18 cellular contexts compared by ENCODE assay signal in genomic region chr12:65857875-65858274, GRCh38. TPM values are rescaled to one million over a fixed set of nuclear protein-coding genes. Genes with fewer than 3 reads are reported as not detected.
"Had no signal": no experiment of that assay in that cellular context is flagged by ENCODE, and none has a peak within 500 bp of the region (broad histone marks: within the 10 kb centered on the region; RNA-seq: fewer than 3 reads in every experiment).

No MANE protein-coding gene starts in this region.

- H3K4me3 Mint-ChIP-seq: activated CD4-positive, alpha-beta T cell treated with anti-CD3 and anti-CD28 coated beads, Interleukin-2, amount 10 ng/mL, durations not matched to agents 24 days and 14 days; activated CD8-positive, alpha-beta T cell treated with anti-CD3 and anti-CD28 coated beads for 36 hours; activated naive CD4-positive, alpha-beta T cell treated with anti-CD3 and anti-CD28 coated beads, Interleukin-2, amount 10 ng/mL, durations not matched to agents 7 days and 5 days; activated naive CD8-positive, alpha-beta T cell treated with anti-CD3 and anti-CD28 coated beads, Interleukin-2, amount 50 U/mL, for 24 hours; dendritic cell treated with granulocyte-macrophage colony-stimulating factor and Interleukin-4, amounts not matched to agents 40 ng/mL and 50 ng/mL, for 4 days; nephron progenitor cell had no signal

- H3K36me3 ChIP-seq: ascending aorta, tibial artery had no signal

- H3K4me1 Mint-ChIP-seq: activated CD4-positive, alpha-beta T cell treated with anti-CD3 and anti-CD28 coated beads, Interleukin-2, amount 10 ng/mL, durations not matched to agents 24 days and 14 days; activated naive CD4-positive, alpha-beta T cell treated with anti-CD3 and anti-CD28 coated beads, Interleukin-2, amount 10 ng/mL, durations not matched to agents 7 days and 5 days; activated naive CD8-positive, alpha-beta T cell treated with anti-CD3 and anti-CD28 coated beads, Interleukin-2, amount 50 U/mL, for 24 hours had no signal

- H3K9me3 Mint-ChIP-seq: activated CD4-positive, alpha-beta T cell treated with anti-CD3 and anti-CD28 coated beads, Interleukin-2, amount 10 ng/mL, durations not matched to agents 24 days and 14 days; activated CD8-positive, alpha-beta T cell treated with anti-CD3 and anti-CD28 coated beads for 36 hours; activated naive CD4-positive, alpha-beta T cell treated with anti-CD3 and anti-CD28 coated beads, Interleukin-2, amount 10 ng/mL, durations not matched to agents 7 days and 5 days; activated naive CD8-positive, alpha-beta T cell treated with anti-CD3 and anti-CD28 coated beads, Interleukin-2, amount 50 U/mL, for 24 hours; dendritic cell treated with granulocyte-macrophage colony-stimulating factor and Interleukin-4, amounts not matched to agents 40 ng/mL and 50 ng/mL, for 4 days; nephron progenitor cell had no signal

- H3K9me3 ChIP-seq: ascending aorta, tibial artery had no signal

- H3K27ac Mint-ChIP-seq: activated CD4-positive, alpha-beta T cell treated with anti-CD3 and anti-CD28 coated beads, Interleukin-2, amount 10 ng/mL, durations not matched to agents 24 days and 14 days; activated CD8-positive, alpha-beta T cell treated with anti-CD3 and anti-CD28 coated beads for 36 hours; activated naive CD4-positive, alpha-beta T cell treated with anti-CD3 and anti-CD28 coated beads, Interleukin-2, amount 10 ng/mL, durations not matched to agents 7 days and 5 days; activated naive CD8-positive, alpha-beta T cell treated with anti-CD3 and anti-CD28 coated beads, Interleukin-2, amount 50 U/mL, for 24 hours; dendritic cell treated with granulocyte-macrophage colony-stimulating factor and Interleukin-4, amounts not matched to agents 40 ng/mL and 50 ng/mL, for 4 days; nephron progenitor cell; progenitor cell of endocrine pancreas had no signal

- H3K27me3 Mint-ChIP-seq: activated naive CD4-positive, alpha-beta T cell treated with anti-CD3 and anti-CD28 coated beads, Interleukin-2, amount 10 ng/mL, durations not matched to agents 7 days and 5 days; dendritic cell treated with granulocyte-macrophage colony-stimulating factor and Interleukin-4, amounts not matched to agents 40 ng/mL and 50 ng/mL, for 4 days; progenitor cell of endocrine pancreas had no signal

- H3K4me1 ChIP-seq: ascending aorta, tibial artery had no signal

- H3K27me3 ChIP-seq: ascending aorta, foreskin keratinocyte, hepatocyte, tibial artery had no signal

- H3K4me3 ChIP-seq: ascending aorta, hepatocyte, tibial artery had no signal

- H3K36me3 Mint-ChIP-seq: activated naive CD4-positive, alpha-beta T cell treated with anti-CD3 and anti-CD28 coated beads, Interleukin-2, amount 10 ng/mL, durations not matched to agents 7 days and 5 days had no signal

- H2AFZ ChIP-seq: hepatocyte had no signal

- DNase-seq: activated CD4-positive, alpha-beta T cell treated with anti-CD3 and anti-CD28 coated beads, Interleukin-2, amount 10 ng/mL, durations not matched to agents 24 days and 14 days; activated CD8-positive, alpha-beta T cell treated with anti-CD3 and anti-CD28 coated beads for 36 hours; activated naive CD4-positive, alpha-beta T cell treated with anti-CD3 and anti-CD28 coated beads, Interleukin-2, amount 10 ng/mL, durations not matched to agents 7 days and 5 days; activated naive CD8-positive, alpha-beta T cell treated with anti-CD3 and anti-CD28 coated beads, Interleukin-2, amount 50 U/mL, for 24 hours; activated T-cell treated with anti-CD3 and anti-CD28 coated beads, Interleukin-2, amount 50 U/mL, for 1 hour; effector memory CD4-positive, alpha-beta T cell; foreskin keratinocyte; midbrain; nephron progenitor cell; nucleus accumbens; stimulated activated CD4-positive, alpha-beta T cell treated with anti-CD3 and anti-CD28 coated beads, Interleukin-2, amount 100 ng/mL, for 24 hours; stimulated activated naive CD4-positive, alpha-beta T cell treated with Interleukin-2 at 50 U/mL for 16 hours; T-helper 9 cell; tibial artery had no signal

- H3K27ac ChIP-seq: ascending aorta, foreskin keratinocyte, tibial artery had no signal

- ATAC-seq: activated CD8-positive, alpha-beta T cell treated with anti-CD3 and anti-CD28 coated beads for 36 hours; activated naive CD8-positive, alpha-beta T cell treated with anti-CD3 and anti-CD28 coated beads, Interleukin-2, amount 50 U/mL, for 24 hours; foreskin keratinocyte had no signal

RNA-seq across cellular contexts. Expression of gene HMGA2, which starts 33.6 kb away (rescaled TPM):
- total RNA-seq: activated CD8-positive, alpha-beta T cell treated with anti-CD3 and anti-CD28 coated beads for 36 hours; ascending aorta had no signal
